Comparison of ENCODE assay signal across 25 cellular contexts in the genomic region with DNA sequence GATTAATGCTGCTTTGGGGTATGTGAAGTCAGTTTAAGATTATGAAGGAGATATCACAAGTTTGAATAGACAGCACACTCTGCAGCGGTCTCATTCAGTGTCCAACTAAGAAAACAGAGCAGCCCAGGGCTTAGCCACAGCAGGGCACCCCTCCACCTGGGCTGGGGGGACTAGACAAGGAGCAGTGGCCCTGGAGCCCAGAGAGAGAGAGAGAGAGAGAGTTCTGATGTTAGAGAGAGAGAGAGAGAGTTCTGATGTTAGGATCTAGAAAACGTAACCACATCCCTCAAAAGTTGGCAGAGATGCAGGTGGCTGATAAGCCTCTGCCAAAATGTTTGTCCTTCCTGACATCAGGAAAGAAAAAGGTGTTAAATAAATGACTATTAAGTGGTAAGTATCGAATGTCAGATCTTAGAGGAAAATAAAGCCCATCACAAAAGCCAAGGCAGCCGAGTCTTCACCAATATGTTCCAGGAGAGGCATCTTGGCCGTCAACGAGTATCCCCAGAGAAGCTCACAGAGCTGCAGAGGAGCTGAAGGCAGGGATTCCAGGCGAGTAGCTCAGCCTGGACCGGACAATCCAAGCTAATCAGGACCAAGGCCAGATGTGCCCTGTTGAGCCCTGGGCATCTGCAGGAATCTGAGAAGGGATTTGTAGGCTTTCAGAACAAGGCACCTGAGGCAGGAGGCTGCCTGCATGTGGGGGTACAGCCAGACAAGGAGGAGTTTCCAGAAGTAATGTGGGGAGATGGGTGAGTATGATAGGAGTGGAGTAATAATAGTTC.
"Had no signal": no experiment of that assay in that cellular context is flagged by ENCODE, and none has a peak within 500 bp of the region (broad histone marks: within the 10 kb centered on the region; RNA-seq: fewer than 3 reads in every experiment).

No MANE protein-coding gene starts in this region.

- H3K27ac ChIP-seq: esophagus muscularis mucosa, left ventricle myocardium inferior, neutrophil, pancreas, right atrium auricular region, tibial nerve, VCaP had no signal

- ATAC-seq: natural killer cell treated with Interleukin-12 subunit alpha and Interleukin-12 subunit beta and Interleukin-15 and Interleukin-18, amount 100 ng/mL, for 72 hours; pancreas had no signal

- H3K27ac Mint-ChIP-seq: activated CD4-positive, alpha-beta memory T cell treated with anti-CD3 and anti-CD28 coated beads for 36 hours; activated naive CD4-positive, alpha-beta T cell treated with anti-CD3 and anti-CD28 coated beads for 36 hours; activated T-helper 1 cell treated with anti-CD3 and anti-CD28 coated beads, Interleukin-12 subunit alpha, Interleukin-12 subunit beta, Interleukin-2, Interleukin-4 antibody, amounts not matched to agents 30 ng/mL and 10 ng/mL and 1 ng/mL, durations not matched to agents 14 hours and 24 hours and 36 hours; dendritic cell treated with granulocyte-macrophage colony-stimulating factor and Interleukin-4, amounts not matched to agents 40 ng/mL and 50 ng/mL, for 4 days had no signal

- H3K27me3 Mint-ChIP-seq: activated CD4-positive, alpha-beta memory T cell treated with anti-CD3 and anti-CD28 coated beads for 36 hours; dendritic cell treated with granulocyte-macrophage colony-stimulating factor and Interleukin-4, amounts not matched to agents 40 ng/mL and 50 ng/mL, for 4 days; natural killer cell treated with Interleukin-12 subunit alpha and Interleukin-12 subunit beta and Interleukin-15 and Interleukin-18, amount 100 ng/mL, for 72 hours had no signal

- DNase-seq: activated CD4-positive, alpha-beta memory T cell treated with anti-CD3 and anti-CD28 coated beads for 36 hours; activated CD4-positive, alpha-beta T cell treated with anti-CD3 and anti-CD28 coated beads for 4 hours; activated CD8-positive, alpha-beta memory T cell treated with anti-CD3 and anti-CD28 coated beads, Interleukin-2, amount 50 U/mL, for 4 hours; activated effector memory CD4-positive, alpha-beta T cell treated with anti-CD3 and anti-CD28 coated beads, Interleukin-2, amount 50 U/mL, for 16 hours; activated naive CD4-positive, alpha-beta T cell treated with anti-CD3 and anti-CD28 coated beads for 36 hours; activated T-cell treated with anti-CD3 and anti-CD28 coated beads, Interleukin-2, amount 50 U/mL, for 1 hour; amniotic stem cell; caudate nucleus; effector CD4-positive, alpha-beta T cell; left ventricle myocardium inferior; mesendoderm; pancreas; stimulated activated CD4-positive, alpha-beta T cell treated with anti-CD3 and anti-CD28 coated beads, Interleukin-15, amount 100 ng/mL, for 24 hours; stimulated activated CD4-positive, alpha-beta T cell treated with anti-CD3 and anti-CD28 coated beads, Interleukin-2, amount 100 ng/mL, for 24 hours; stimulated activated naive CD4-positive, alpha-beta T cell treated with Interleukin-2 at 50 U/mL for 16 hours; T-helper 9 cell had no signal

- H3K36me3 Mint-ChIP-seq: activated CD4-positive, alpha-beta memory T cell treated with anti-CD3 and anti-CD28 coated beads for 36 hours; natural killer cell treated with Interleukin-12 subunit alpha and Interleukin-12 subunit beta and Interleukin-15 and Interleukin-18, amount 100 ng/mL, for 72 hours had no signal

- H3K9me3 Mint-ChIP-seq: activated CD4-positive, alpha-beta memory T cell treated with anti-CD3 and anti-CD28 coated beads for 36 hours; activated naive CD4-positive, alpha-beta T cell treated with anti-CD3 and anti-CD28 coated beads for 36 hours; activated T-helper 1 cell treated with anti-CD3 and anti-CD28 coated beads, Interleukin-12 subunit alpha, Interleukin-12 subunit beta, Interleukin-2, Interleukin-4 antibody, amounts not matched to agents 30 ng/mL and 10 ng/mL and 1 ng/mL, durations not matched to agents 14 hours and 24 hours and 36 hours; dendritic cell treated with granulocyte-macrophage colony-stimulating factor and Interleukin-4, amounts not matched to agents 40 ng/mL and 50 ng/mL, for 4 days; natural killer cell treated with Interleukin-12 subunit alpha and Interleukin-12 subunit beta and Interleukin-15 and Interleukin-18, amount 100 ng/mL, for 72 hours had no signal

- H3K9me3 ChIP-seq: esophagus muscularis mucosa, left ventricle myocardium inferior, neutrophil, pancreas, right atrium auricular region, tibial nerve had no signal

- H3K36me3 ChIP-seq: esophagus muscularis mucosa, left ventricle myocardium inferior, neutrophil, pancreas, right atrium auricular region, tibial nerve had no signal

- H3K27me3 ChIP-seq: esophagus muscularis mucosa, neutrophil, pancreas, right atrium auricular region, tibial nerve had no signal

- H3K4me1 ChIP-seq: esophagus muscularis mucosa, left ventricle myocardium inferior, right atrium auricular region had no signal

- H3K4me3 ChIP-seq: esophagus muscularis mucosa, left ventricle myocardium inferior, lung, pancreas, right atrium auricular region, tibial nerve had no signal

- H3K4me3 Mint-ChIP-seq: activated CD4-positive, alpha-beta memory T cell treated with anti-CD3 and anti-CD28 coated beads for 36 hours; activated naive CD4-positive, alpha-beta T cell treated with anti-CD3 and anti-CD28 coated beads for 36 hours; activated T-helper 1 cell treated with anti-CD3 and anti-CD28 coated beads, Interleukin-12 subunit alpha, Interleukin-12 subunit beta, Interleukin-2, Interleukin-4 antibody, amounts not matched to agents 30 ng/mL and 10 ng/mL and 1 ng/mL, durations not matched to agents 14 hours and 24 hours and 36 hours; dendritic cell treated with granulocyte-macrophage colony-stimulating factor and Interleukin-4, amounts not matched to agents 40 ng/mL and 50 ng/mL, for 4 days; natural killer cell treated with Interleukin-12 subunit alpha and Interleukin-12 subunit beta and Interleukin-15 and Interleukin-18, amount 100 ng/mL, for 72 hours had no signal
